Comparison of ENCODE assay signal across 8 cellular contexts in genomic region chr19:35592226-35592625, GRCh38. TPM values are rescaled to one million over a fixed set of nuclear protein-coding genes. Genes with fewer than 3 reads are reported as not detected.
DNase-seq lines count a peak whose midpoint lies in the region; ATAC-seq, FAIRE-seq and TF ChIP-seq lines count a peak whose summit lies in the region.

No MANE protein-coding gene starts in this region.

- H2BK120ac ChIP-seq in H1 (replicated peaks; ENCODE audit: low read depth, low read length), result no peak overlapping the region

- no peaks in the 10 kb centered on the region for H3K79me1 ChIP-seq in H1 (ENCODE audit: low read depth, low read length)

- peak; percentile 87 to 89 for TF ChIP-seq RAD21 in H1 (IDR thresholded peaks at IDR 0.05 in 1 of 2, conservative IDR thresholded peaks at IDR 0.05 in 1 of 2; ENCODE audit: low read depth in 2 of 2, low read length in 2 of 2)

- WGBS in H1 (ENCODE audit: extremely low coverage in 1 of 2, insufficient coverage in 1 of 2, insufficient read length in 1 of 2, insufficient replicate concordance in 2 of 2, low coverage in 1 of 2, low lambda C conversion rate in 2 of 2, missing lambda C conversion rate in 1 of 2), 2 experiments, result 42% methylated on average over 8 of the region's 8 CpGs; no CpG with 5 or more reads in 1 of the 2 experiments
- WGBS in pancreas, 2 donors, result 16 to 18% methylated on average over 8 of the region's 8 CpGs
- 18 to 28% (median 21%) methylated on average over 8 of the region's 8 CpGs for WGBS in ovary, 3 donors

- H3K56ac ChIP-seq in H1 (replicated peaks; ENCODE audit: insufficient read length, low read depth, low read length), result no peak overlapping the region

- H3K18ac ChIP-seq in H1 (ENCODE audit: extremely low read depth, low read length), result no peak overlapping the region

- no peak overlapping the region for H3K4me3 ChIP-seq in H1 (ENCODE audit: extremely low read depth in 1 of 4, insufficient read depth in 2 of 4, low read depth in 3 of 4, low read length in 4 of 4)
- no peak overlapping the region for H3K4me3 ChIP-seq in pancreas
- H3K4me3 ChIP-seq in ovary, result no peak overlapping the region
- H3K4me3 ChIP-seq in MG63, result no peak overlapping the region

- H3K23ac ChIP-seq in H1 (ENCODE audit: insufficient read length), result no peak overlapping the region

- POLR2A ChIA-PET in H1 (lab: Charles Lee; ENCODE audit: partially characterized antibody), result interaction anchor here (0.6 to 1.8 kb wide), 7 partner anchors 31 to 240 kb away, joined by 3 to 5 read pairs (median 3); no protein-coding TSS in a partner anchor

- H3K36me3 ChIP-seq in H1 (ENCODE audit: control insufficient read depth in 2 of 4, insufficient read depth in 4 of 4, low read length in 3 of 4) (no peaks in the 10 kb centered on the region), pancreas (no peaks in the 10 kb centered on the region), ovary (no peaks in the 10 kb centered on the region), MG63 (no peaks in the 10 kb centered on the region)

- DNase-seq in AG09319 (ENCODE audit: extremely low read depth, low read depth) (no peak), GM10266 (ENCODE audit: extremely low spot score) (peak; percentile 61), NCI-H526 treated with DMSO at 0.1 percent for 48 hours (lab: John Stamatoyannopoulos, UW) (peak; percentile 56), H1 (ENCODE audit: low read depth in 1 of 2, low spot score in 2 of 2) (peak; percentile 15 to 53), pancreas (peak in 3 of 6 donors; percentile 36 to 60 (median 43)), ovary (no peak), MG63 (no peak), cardiac septum (ENCODE audit: low spot score) (no peak)

- H3K9me3 ChIP-seq in H1 (ENCODE audit: insufficient read depth in 2 of 2, low read depth in 1 of 2, low read length in 1 of 2) (no peaks in the 10 kb centered on the region), pancreas (no peaks in the 10 kb centered on the region), ovary (no peaks in the 10 kb centered on the region), MG63 (peaks cover 2% of the 10 kb centered on the region; the same call in 1 of the 2 replicates)

- H4K8ac ChIP-seq in H1 (ENCODE audit: extremely low read depth, insufficient read depth, low read length), result no peak overlapping the region

- TF ChIP-seq POLR2A in H1 (IDR thresholded peaks at IDR 0.05; ENCODE audit: control extremely low read depth in 1 of 2, low read depth in 2 of 2, low read length in 2 of 2) (no peak), ovary (IDR thresholded peaks at IDR 0.05) (no peak)

- FAIRE-seq in H1 (lab: Jason Lieb, UNC) (peak; percentile 90), pancreas (lab: Jason Lieb, UNC) (no peak)

- 0 out of 2 replicates have a peak overlapping the region, but pooled peaks have one; percentile 72 for H2BK15ac ChIP-seq in H1 (ENCODE audit: low read length)

- no peak overlapping the region for H4K91ac ChIP-seq in H1 (replicated peaks; ENCODE audit: insufficient read length, low read length)

- no peak overlapping the region for H3K9ac ChIP-seq in H1 (replicated peaks in 1 of 4; ENCODE audit: extremely low read depth in 1 of 4, low read depth in 3 of 4, low read length in 3 of 4)

- no peak overlapping the region for H2BK20ac ChIP-seq in H1 (ENCODE audit: low read length)

- no peaks in the 10 kb centered on the region for H4K20me1 ChIP-seq in H1 (replicated peaks in 1 of 2; ENCODE audit: control insufficient read depth in 1 of 2, insufficient read depth in 2 of 2, low read length in 2 of 2)

- H3K14ac ChIP-seq in H1 (ENCODE audit: insufficient read length), result no peak overlapping the region

- H3K4me2 ChIP-seq in H1 (ENCODE audit: insufficient read depth in 1 of 2, low read depth in 2 of 2, low read length in 2 of 2), result no peak overlapping the region

- H3K27me3 ChIP-seq in H1 (replicated peaks in 1 of 4; ENCODE audit: control insufficient read depth in 3 of 4, extremely low read depth in 1 of 4, insufficient read depth in 3 of 4, low read length in 3 of 4), result no peaks in the 10 kb centered on the region; a peak in 1 of 7 replicates
- no peaks in the 10 kb centered on the region for H3K27me3 ChIP-seq in pancreas
- no peaks in the 10 kb centered on the region for H3K27me3 ChIP-seq in ovary
- no peaks in the 10 kb centered on the region; the same call in 1 of the 2 replicates for H3K27me3 ChIP-seq in MG63

- H3K4me1 ChIP-seq in H1 (replicated peaks in 1 of 4; ENCODE audit: control insufficient read depth in 3 of 4, insufficient read depth in 4 of 4, low read length in 3 of 4) (no peaks in the 10 kb centered on the region), pancreas (no peaks in the 10 kb centered on the region), ovary (ENCODE audit: insufficient read depth) (no peaks in the 10 kb centered on the region)

- no peaks in the 10 kb centered on the region for H3K23me2 ChIP-seq in H1 (ENCODE audit: low read depth, low read length)

- H3K27ac ChIP-seq in H1 (ENCODE audit: low read depth, low read length), result no peak overlapping the region
- no peak overlapping the region for H3K27ac ChIP-seq in pancreas
- H3K27ac ChIP-seq in ovary, result no peak overlapping the region

- peak overlapping the region; percentile 55; the same call in 1 of the 2 replicates for H2AFZ ChIP-seq in H1 (ENCODE audit: low read length)

- no peaks in the 10 kb centered on the region for H3K79me2 ChIP-seq in H1 (ENCODE audit: control insufficient read depth in 1 of 2, insufficient read depth in 2 of 2, low read length in 2 of 2)

- peak; percentile 84 to 98 (median 94) for ATAC-seq in pancreas

- no peak for TF ChIP-seq EP300 in H1 (IDR thresholded peaks at IDR 0.05; ENCODE audit: borderline replicate concordance in 1 of 2, low read depth in 2 of 2, low read length in 2 of 2)
- TF ChIP-seq EP300 in ovary (IDR thresholded peaks at IDR 0.05), result no peak

- no peak overlapping the region for H2AK5ac ChIP-seq in H1 (ENCODE audit: low read depth, low read length)

- H4K5ac ChIP-seq in H1 (ENCODE audit: insufficient read length, low read depth, low read length), result no peak overlapping the region

- no peak overlapping the region for H2BK12ac ChIP-seq in H1 (ENCODE audit: low read depth, low read length)

- no peak overlapping the region for H2BK5ac ChIP-seq in H1 (ENCODE audit: low read depth, low read length)

- H3K4ac ChIP-seq in H1 (replicated peaks; ENCODE audit: insufficient read length, low read depth, low read length), result no peak overlapping the region

- TF ChIP-seq CTCF in AG09319 (IDR thresholded peaks at IDR 0.05; ENCODE audit: low read depth, low read length) (peak; percentile 46), GM10266 (IDR thresholded peaks at IDR 0.05; ENCODE audit: control insufficient read depth, insufficient read depth, low read depth, missing control alignments) (peak; percentile 53), H1 (IDR thresholded peaks at IDR 0.05; ENCODE audit: control extremely low read depth in 1 of 3, insufficient read depth in 1 of 3, low read depth in 1 of 3, low read length in 3 of 3) (peak; percentile 33 to 84 (median 77)), pancreas (IDR thresholded peaks at IDR 0.05) (peak; percentile 23 to 60 (median 42)), ovary (IDR thresholded peaks at IDR 0.05) (no peak)

- intact Hi-C loops in pancreas (cut with DNase I), result loop anchor here in 1 of 3 donors (10.0 kb wide), 1 partner anchor 47 kb away; the partner anchor contains the start of gene TMEM147
- intact Hi-C loops in ovary (cut with DNase I), result no loop called here
- intact Hi-C loops in cardiac septum (cut with DNase I), result no loop called here

- CTCF ChIA-PET in H1 (lab: Charles Lee; ENCODE audit: partially characterized antibody), result interaction anchor here (0.6 to 10.2 kb wide), 38 partner anchors 8 to 239 kb away, joined by 3 to 90 read pairs (median 5); partner anchors contain the start of genes ATP4A, DMKN and HAUS5

RNA-seq across cellular contexts. Expression of gene PMIS2, which starts 6.3 kb away (rescaled TPM):
- total RNA-seq in H1 (2021; fragmentation: NEBNext Ultra II Directional; extraction: Animal tissue kit (Norgen Biotek cat#: 25700)), result not detected in 2 replicates
- 0.25 TPM in 1 of 2 replicates, not detected in the other for polyA plus RNA-seq in H1 (2011; rRNA removed)
- not detected for polyA plus RNA-seq in H1 (2011; cell fraction: cytosol; rRNA removed)
- not detected for polyA plus RNA-seq in H1 (2011; cell fraction: nucleus; rRNA removed)
- polyA plus RNA-seq in H1 (2012, experiment 1 of 2), result not detected in 4 replicates
- polyA plus RNA-seq in H1 (2012, experiment 2 of 2), result not detected
- polyA plus RNA-seq in H1 (2013, experiment 1 of 2), result not detected
- polyA plus RNA-seq in H1 (2013, experiment 2 of 2), result not detected
- not detected in 2 replicates for polyA minus RNA-seq in H1 (2011; rRNA and poly(A)+ RNA removed)
- polyA minus RNA-seq in H1 (2011; cell fraction: cytosol; rRNA and poly(A)+ RNA removed), result not detected
- polyA minus RNA-seq in H1 (2011; cell fraction: nucleus; rRNA and poly(A)+ RNA removed), result not detected
- total RNA-seq in pancreas, result not detected
- not detected for polyA plus RNA-seq in pancreas
- total RNA-seq in ovary, result not detected
- not detected for polyA plus RNA-seq in ovary
- not detected in 2 replicates for total RNA-seq in MG63 (2014; rRNA removed; shearing (Covaris generic); ENCODE audit: low replicate concordance)
- total RNA-seq in cardiac septum, result not detected

RNA-seq across cellular contexts. Expression of gene HAUS5, which starts 20.3 kb away (rescaled TPM):
- 18.9 and 25.7 TPM in 2 replicates for total RNA-seq in H1 (2021; fragmentation: NEBNext Ultra II Directional; extraction: Animal tissue kit (Norgen Biotek cat#: 25700))
- polyA plus RNA-seq in H1 (2011; rRNA removed), result 13.8 and 20.1 TPM in 2 replicates
- 17.4 TPM for polyA plus RNA-seq in H1 (2011; cell fraction: cytosol; rRNA removed)
- polyA plus RNA-seq in H1 (2011; cell fraction: nucleus; rRNA removed), result 87.0 TPM
- polyA plus RNA-seq in H1 (2012, experiment 1 of 2), result 19.9 to 28.6 TPM (median 25.9 TPM) in 4 replicates
- 14.7 TPM for polyA plus RNA-seq in H1 (2012, experiment 2 of 2)
- 14.6 TPM for polyA plus RNA-seq in H1 (2013, experiment 1 of 2)
- 11.9 TPM for polyA plus RNA-seq in H1 (2013, experiment 2 of 2)
- 7.4 and 7.9 TPM in 2 replicates for polyA minus RNA-seq in H1 (2011; rRNA and poly(A)+ RNA removed)
- polyA minus RNA-seq in H1 (2011; cell fraction: cytosol; rRNA and poly(A)+ RNA removed), result 8.0 TPM
- 22.9 TPM for polyA minus RNA-seq in H1 (2011; cell fraction: nucleus; rRNA and poly(A)+ RNA removed)
- 10 to 100 TPM in 1 of 6 donors, 1 to 10 TPM in 5; 5.6 to 10.6 (median 6.5) TPM for total RNA-seq in pancreas
- 10 to 100 TPM; 22.1 to 22.5 TPM for polyA plus RNA-seq in pancreas
- total RNA-seq in ovary, result 10 to 100 TPM; 10.6 to 24.5 (median 19.5) TPM
- polyA plus RNA-seq in ovary, result 10 to 100 TPM in 1 of 2 donors, 1 to 10 TPM in 1; 8.8 to 14.8 TPM
- 12.8 and 18.2 TPM in 2 replicates for total RNA-seq in MG63 (2014; rRNA removed; shearing (Covaris generic); ENCODE audit: low replicate concordance)
- 5.9 TPM for total RNA-seq in cardiac septum

RNA-seq across cellular contexts. Expression of gene ATP4A, which starts 28.8 kb away (rescaled TPM):
- 0.31 and 0.50 TPM in 2 replicates for total RNA-seq in H1 (2021; fragmentation: NEBNext Ultra II Directional; extraction: Animal tissue kit (Norgen Biotek cat#: 25700))
- polyA plus RNA-seq in H1 (2011; rRNA removed), result 1.2 and 1.4 TPM in 2 replicates
- 0.90 TPM for polyA plus RNA-seq in H1 (2011; cell fraction: cytosol; rRNA removed)
- 1.8 TPM for polyA plus RNA-seq in H1 (2011; cell fraction: nucleus; rRNA removed)
- 0.52 to 0.69 TPM (median 0.65 TPM) in 4 replicates for polyA plus RNA-seq in H1 (2012, experiment 1 of 2)
- polyA plus RNA-seq in H1 (2012, experiment 2 of 2), result 0.45 TPM
- 0.43 TPM for polyA plus RNA-seq in H1 (2013, experiment 1 of 2)
- polyA plus RNA-seq in H1 (2013, experiment 2 of 2), result 0.52 TPM
- 0.06 and 0.71 TPM in 2 replicates for polyA minus RNA-seq in H1 (2011; rRNA and poly(A)+ RNA removed)
- polyA minus RNA-seq in H1 (2011; cell fraction: cytosol; rRNA and poly(A)+ RNA removed), result not detected
- polyA minus RNA-seq in H1 (2011; cell fraction: nucleus; rRNA and poly(A)+ RNA removed), result 0.90 TPM
- 1 to 10 TPM in 4 of 6 donors, under 1 TPM in 2; 0.28 to 3.0 (median 2.0) TPM for total RNA-seq in pancreas
- 10 to 100 TPM in 1 of 2 donors, 1 to 10 TPM in 1; 6.0 to 10.8 TPM for polyA plus RNA-seq in pancreas
- total RNA-seq in ovary, result not detected
- under 1 TPM in 1 of 2 donors, not detected in 1; 0.02 TPM for polyA plus RNA-seq in ovary
- total RNA-seq in MG63 (2014; rRNA removed; shearing (Covaris generic); ENCODE audit: low replicate concordance), result not detected in 2 replicates
- not detected for total RNA-seq in cardiac septum

RNA-seq across cellular contexts. Expression of gene RBM42, which starts 36.6 kb away (rescaled TPM):
- total RNA-seq in H1 (2021; fragmentation: NEBNext Ultra II Directional; extraction: Animal tissue kit (Norgen Biotek cat#: 25700)), result 80.8 and 83.3 TPM in 2 replicates
- polyA plus RNA-seq in H1 (2011; rRNA removed) (59.8 and 83.6 TPM in 2 replicates), pancreas (10 to 100 TPM; 38.1 to 38.6 TPM), ovary (10 to 100 TPM in 1 of 2 donors, 1 to 10 TPM in 1; 6.1 to 68.0 TPM)
- 67.8 TPM for polyA plus RNA-seq in H1 (2011; cell fraction: cytosol; rRNA removed)
- 51.0 TPM for polyA plus RNA-seq in H1 (2011; cell fraction: nucleus; rRNA removed)
- polyA plus RNA-seq in H1 (2012, experiment 1 of 2), result 53.8 to 70.7 TPM (median 63.2 TPM) in 4 replicates
- 55.3 TPM for polyA plus RNA-seq in H1 (2012, experiment 2 of 2)
- 34.0 TPM for polyA plus RNA-seq in H1 (2013, experiment 1 of 2)
- polyA plus RNA-seq in H1 (2013, experiment 2 of 2), result 30.6 TPM
- 9.1 and 18.5 TPM in 2 replicates for polyA minus RNA-seq in H1 (2011; rRNA and poly(A)+ RNA removed)
- polyA minus RNA-seq in H1 (2011; cell fraction: cytosol; rRNA and poly(A)+ RNA removed), result 30.6 TPM
- 15.2 TPM for polyA minus RNA-seq in H1 (2011; cell fraction: nucleus; rRNA and poly(A)+ RNA removed)
- total RNA-seq in pancreas (10 to 100 TPM; 18.2 to 34.0 (median 28.3) TPM), ovary (10 to 100 TPM; 43.0 to 90.4 (median 78.1) TPM), cardiac septum (56.2 TPM)
- total RNA-seq in MG63 (2014; rRNA removed; shearing (Covaris generic); ENCODE audit: low replicate concordance), result 103 and 144 TPM in 2 replicates

RNA-seq across cellular contexts. Expression of gene TMEM147, which starts 46.8 kb away (rescaled TPM):
- total RNA-seq in H1 (2021; fragmentation: NEBNext Ultra II Directional; extraction: Animal tissue kit (Norgen Biotek cat#: 25700)), result 157 and 159 TPM in 2 replicates
- polyA plus RNA-seq in H1 (2011; rRNA removed), result 372 and 418 TPM in 2 replicates
- 257 TPM for polyA plus RNA-seq in H1 (2011; cell fraction: cytosol; rRNA removed)
- 316 TPM for polyA plus RNA-seq in H1 (2011; cell fraction: nucleus; rRNA removed)
- 210 to 273 TPM (median 258 TPM) in 4 replicates for polyA plus RNA-seq in H1 (2012, experiment 1 of 2)
- polyA plus RNA-seq in H1 (2012, experiment 2 of 2), result 369 TPM
- 172 TPM for polyA plus RNA-seq in H1 (2013, experiment 1 of 2)
- 215 TPM for polyA plus RNA-seq in H1 (2013, experiment 2 of 2)
- 274 and 284 TPM in 2 replicates for polyA minus RNA-seq in H1 (2011; rRNA and poly(A)+ RNA removed)
- polyA minus RNA-seq in H1 (2011; cell fraction: cytosol; rRNA and poly(A)+ RNA removed), result 109 TPM
- 72.1 TPM for polyA minus RNA-seq in H1 (2011; cell fraction: nucleus; rRNA and poly(A)+ RNA removed)
- 10 to 100 TPM; 44.3 to 63.9 (median 51.5) TPM for total RNA-seq in pancreas
- polyA plus RNA-seq in pancreas, result 10 to 100 TPM; 70.2 to 91.1 TPM
- 10 to 100 TPM; 61.4 to 87.7 (median 66.8) TPM for total RNA-seq in ovary
- 100 to 1,000 TPM in 1 of 2 donors, 10 to 100 TPM in 1; 80.9 to 105 TPM for polyA plus RNA-seq in ovary
- total RNA-seq in MG63 (2014; rRNA removed; shearing (Covaris generic); ENCODE audit: low replicate concordance), result 180 and 203 TPM in 2 replicates
- total RNA-seq in cardiac septum, result 64.4 TPM

Comparison
In these comparisons a context has a peak if more than half of its experiments do, and no peak if none do; other contexts are left out.
1. DNase-seq: peak in GM10266 (single experiment), NCI-H526 treated with DMSO at 0.1 percent for 48 hours (single experiment) and H1 (2 of 2); none in AG09319 (single experiment), ovary (0 of 5), MG63 (single experiment) and cardiac septum (single experiment).
2. CTCF ChIP-seq: peak in AG09319 (single experiment), GM10266 (single experiment), H1 (3 of 3) and pancreas (4 of 4); none in ovary (0 of 3).